In genomic region chr1:223142795-223143759, GRCh38 we compare ENCODE assay signal across 1 cellular context.
TF ChIP-seq lines count a peak whose summit lies in the region.

A gene with protein sequence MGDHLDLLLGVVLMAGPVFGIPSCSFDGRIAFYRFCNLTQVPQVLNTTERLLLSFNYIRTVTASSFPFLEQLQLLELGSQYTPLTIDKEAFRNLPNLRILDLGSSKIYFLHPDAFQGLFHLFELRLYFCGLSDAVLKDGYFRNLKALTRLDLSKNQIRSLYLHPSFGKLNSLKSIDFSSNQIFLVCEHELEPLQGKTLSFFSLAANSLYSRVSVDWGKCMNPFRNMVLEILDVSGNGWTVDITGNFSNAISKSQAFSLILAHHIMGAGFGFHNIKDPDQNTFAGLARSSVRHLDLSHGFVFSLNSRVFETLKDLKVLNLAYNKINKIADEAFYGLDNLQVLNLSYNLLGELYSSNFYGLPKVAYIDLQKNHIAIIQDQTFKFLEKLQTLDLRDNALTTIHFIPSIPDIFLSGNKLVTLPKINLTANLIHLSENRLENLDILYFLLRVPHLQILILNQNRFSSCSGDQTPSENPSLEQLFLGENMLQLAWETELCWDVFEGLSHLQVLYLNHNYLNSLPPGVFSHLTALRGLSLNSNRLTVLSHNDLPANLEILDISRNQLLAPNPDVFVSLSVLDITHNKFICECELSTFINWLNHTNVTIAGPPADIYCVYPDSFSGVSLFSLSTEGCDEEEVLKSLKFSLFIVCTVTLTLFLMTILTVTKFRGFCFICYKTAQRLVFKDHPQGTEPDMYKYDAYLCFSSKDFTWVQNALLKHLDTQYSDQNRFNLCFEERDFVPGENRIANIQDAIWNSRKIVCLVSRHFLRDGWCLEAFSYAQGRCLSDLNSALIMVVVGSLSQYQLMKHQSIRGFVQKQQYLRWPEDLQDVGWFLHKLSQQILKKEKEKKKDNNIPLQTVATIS (minus strand): TSS chr1:223143248. CDS start chr1:223113031, 30,217 bp downstream.

TF ChIP-seq in HepG2, 621 proteins besides CTCF, POLR2A, EP300 and RAD21 (continued from another document):
- TF ChIP-seq IKZF5 (CRISPR knock-in tag; IDR thresholded peaks at IDR 0.05): no peak
- TF ChIP-seq ARNTL (CRISPR knock-in tag; IDR thresholded peaks at IDR 0.05): no peak
- no peak for TF ChIP-seq GPBP1L1 (CRISPR knock-in tag; IDR thresholded peaks at IDR 0.05)
- TF ChIP-seq ZBTB20 (CRISPR knock-in tag; IDR thresholded peaks at IDR 0.05; ENCODE audit: borderline replicate concordance, low read depth): no peak
TF ChIP-seq in HepG2: peak in this region for 0.
